1 cellular context compared by ENCODE assay signal in genomic region chr16:24991349-24991748, GRCh38.
TF ChIP-seq lines count a peak whose summit lies in the region.

No MANE protein-coding gene starts in this region.

TF ChIP-seq in IMR-90, 13 proteins besides CTCF, POLR2A, EP300 and RAD21 (continued from another document):
- TF ChIP-seq NFE2L2 (IDR thresholded peaks at IDR 0.05; ENCODE audit: low read depth, low read length) (no peak), FOS (IDR thresholded peaks at IDR 0.05; ENCODE audit: low read depth, low read length) (no peak), SMC3 (IDR thresholded peaks at IDR 0.05; ENCODE audit: low read depth, low read length) (no peak), CHD1 (IDR thresholded peaks at IDR 0.05; ENCODE audit: low read depth, low read length) (no peak), CEBPB (IDR thresholded peaks at IDR 0.05; ENCODE audit: low read depth, low read length) (no peak), MXI1 (IDR thresholded peaks at IDR 0.05; ENCODE audit: borderline replicate concordance, low read depth, low read length) (no peak), RCOR1 (IDR thresholded peaks at IDR 0.05; ENCODE audit: insufficient replicate concordance, low read length) (no peak)
- TF ChIP-seq, protein P1, sequence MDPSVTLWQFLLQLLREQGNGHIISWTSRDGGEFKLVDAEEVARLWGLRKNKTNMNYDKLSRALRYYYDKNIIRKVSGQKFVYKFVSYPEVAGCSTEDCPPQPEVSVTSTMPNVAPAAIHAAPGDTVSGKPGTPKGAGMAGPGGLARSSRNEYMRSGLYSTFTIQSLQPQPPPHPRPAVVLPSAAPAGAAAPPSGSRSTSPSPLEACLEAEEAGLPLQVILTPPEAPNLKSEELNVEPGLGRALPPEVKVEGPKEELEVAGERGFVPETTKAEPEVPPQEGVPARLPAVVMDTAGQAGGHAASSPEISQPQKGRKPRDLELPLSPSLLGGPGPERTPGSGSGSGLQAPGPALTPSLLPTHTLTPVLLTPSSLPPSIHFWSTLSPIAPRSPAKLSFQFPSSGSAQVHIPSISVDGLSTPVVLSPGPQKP (IDR thresholded peaks at IDR 0.05; ENCODE audit: borderline replicate concordance, low read depth, low read length), result no peak
